ENCODE assay signal across 16 cellular contexts in genomic region chr17:45101546-45101882, GRCh38. TPM values are rescaled to one million over a fixed set of nuclear protein-coding genes. Genes with fewer than 3 reads are reported as not detected.
A peak's percentile ranks its signal among the peaks of the same experiment; 100 is the strongest.
DNase-seq lines count a peak whose midpoint lies in the region; ATAC-seq and TF ChIP-seq lines count a peak whose summit lies in the region.
"Had no signal": no experiment of that assay in that cellular context is flagged by ENCODE, and none has a peak within 500 bp of the region (broad histone marks: within the 10 kb centered on the region; RNA-seq: fewer than 3 reads in every experiment).

No MANE protein-coding gene starts in this region.

- H3K79me2 ChIP-seq in mammary epithelial cell (ENCODE audit: insufficient read depth, low read length) = peaks cover 19% of the 10 kb centered on the region

- in situ Hi-C loops in mammary epithelial cell (cut with MboI; ENCODE audit: low sequenced_read_pairs in 2 of 2) = loop anchor here in 1 of 2 donors (10.0 kb wide), 1 partner anchor 177 kb away; no protein-coding TSS in a partner anchor

- H3K9me3 ChIP-seq in mammary epithelial cell (replicated peaks; ENCODE audit: insufficient read depth, low read length) = no peaks in the 10 kb centered on the region
- no peaks in the 10 kb centered on the region for H3K9me3 ChIP-seq in thyroid gland
- no peaks in the 10 kb centered on the region for H3K9me3 ChIP-seq in BE2C
- H3K9me3 ChIP-seq: MG63 had no signal

- no peak overlapping the region for H3K9ac ChIP-seq in mammary epithelial cell (ENCODE audit: insufficient read depth, low read length)

- H3K4me1 Mint-ChIP-seq in activated T-cell treated with anti-CD3 and anti-CD28 coated beads, Interleukin-2, amount 50 U/mL, for 24 hours (ENCODE audit: low read depth) = no peaks in the 10 kb centered on the region
- peaks cover 2% of the 10 kb centered on the region for H3K4me1 Mint-ChIP-seq in activated T-cell treated with anti-CD3 and anti-CD28 coated beads, Interleukin-2, amount 50 U/mL, for 4 hours (ENCODE audit: low read depth)
- H3K4me1 Mint-ChIP-seq in mesothelial cell of epicardium = peaks cover 32% of the 10 kb centered on the region
- H3K4me1 Mint-ChIP-seq: activated naive CD4-positive, alpha-beta T cell treated with anti-CD3 and anti-CD28 coated beads, Interleukin-2, amount 10 ng/mL, durations not matched to agents 7 days and 5 days; neural crest cell had no signal

- TF ChIP-seq POLR2A in thyroid gland (IDR thresholded peaks at IDR 0.05) = no peak

- H3K4me1 ChIP-seq in mammary epithelial cell (ENCODE audit: insufficient read depth, low read length) (peaks cover 48% of the 10 kb centered on the region), thyroid gland (peaks cover 0 to 30% of the 10 kb centered on the region in 2 donors), BE2C (no peaks in the 10 kb centered on the region)

- intact Hi-C loops in mammary epithelial cell (cut with micrococcal nuclease) = no loop called here
- intact Hi-C loops in thyroid gland (cut with DNase I) = loop anchor here (5.0 kb wide), 1 partner anchor 179 kb away; no protein-coding TSS in a partner anchor

- H4K20me1 ChIP-seq in mammary epithelial cell (ENCODE audit: insufficient read depth, low read length) = no peaks in the 10 kb centered on the region

- H3K27me3 ChIP-seq in mammary epithelial cell (ENCODE audit: insufficient read depth, low read length) = no peaks in the 10 kb centered on the region
- no peaks in the 10 kb centered on the region for H3K27me3 ChIP-seq in thyroid gland
- H3K27me3 ChIP-seq in BE2C = no peaks in the 10 kb centered on the region
- H3K27me3 ChIP-seq: MG63 had no signal

- H3K9me3 Mint-ChIP-seq in activated T-cell treated with anti-CD3 and anti-CD28 coated beads, Interleukin-2, amount 50 U/mL, for 24 hours = no peaks in the 10 kb centered on the region
- no peaks in the 10 kb centered on the region for H3K9me3 Mint-ChIP-seq in activated T-cell treated with anti-CD3 and anti-CD28 coated beads, Interleukin-2, amount 50 U/mL, for 4 hours
- no peaks in the 10 kb centered on the region for H3K9me3 Mint-ChIP-seq in mesothelial cell of epicardium
- H3K9me3 Mint-ChIP-seq: activated CD4-positive, alpha-beta T cell treated with anti-CD3 and anti-CD28 coated beads, Interleukin-2, amount 10 ng/mL, durations not matched to agents 24 days and 14 days; activated naive CD4-positive, alpha-beta T cell treated with anti-CD3 and anti-CD28 coated beads, Interleukin-2, amount 10 ng/mL, durations not matched to agents 7 days and 5 days; neural crest cell had no signal

- BruUV-seq in mammary epithelial cell (replicated peaks; lab: Mats Ljungman, UMichigan) = no TSS peak

- H3K36me3 ChIP-seq in mammary epithelial cell (ENCODE audit: insufficient read depth, low read length) (peaks cover 42% of the 10 kb centered on the region), thyroid gland (peaks cover 71 to 74% of the 10 kb centered on the region in 2 donors), BE2C (peaks cover 89% of the 10 kb centered on the region)

- H3K4me3 ChIP-seq in mammary epithelial cell (replicated peaks in 1 of 3; ENCODE audit: insufficient read depth in 1 of 3, low read depth in 2 of 3, low read length in 3 of 3) (no peak overlapping the region), thyroid gland (replicated peaks in 1 of 3) (no peak overlapping the region), BE2C (ENCODE audit: low read depth, low read length) (no peak overlapping the region)
- H3K4me3 ChIP-seq: MG63 had no signal

- no peak overlapping the region for H2AFZ ChIP-seq in mammary epithelial cell (ENCODE audit: low read depth, low read length)

- TF ChIP-seq CTCF in mammary epithelial cell (conservative IDR thresholded peaks at IDR 0.05 in 1 of 2, IDR thresholded peaks at IDR 0.05 in 1 of 2; ENCODE audit: extremely low read depth in 1 of 2, insufficient read depth in 1 of 2, low read depth in 1 of 2, low read length in 2 of 2) (no peak), mesothelial cell of epicardium (IDR thresholded peaks at IDR 0.05; ENCODE audit: unreplicated experiment) (no peak), thyroid gland (IDR thresholded peaks at IDR 0.05) (no peak), BE2C (IDR thresholded peaks at IDR 0.05; ENCODE audit: low read depth, low read length) (no peak)

- no peak for DNase-seq in activated T-cell treated with anti-CD3 and anti-CD28 coated beads, Interleukin-2, amount 50 U/mL, for 24 hours
- no peak for DNase-seq in activated T-cell treated with anti-CD3 and anti-CD28 coated beads, Interleukin-2, amount 50 U/mL, for 4 hours
- DNase-seq in mammary epithelial cell (peak; percentile 62), mesothelial cell of epicardium (ENCODE audit: low spot score in 2 of 2, unreplicated experiment in 2 of 2) (no peak), thyroid gland (no peak), BE2C (no peak), kidney glomerular epithelial cell (lab: John Stamatoyannopoulos, UW) (no peak)
- DNase-seq: 8988T; activated CD4-positive, alpha-beta T cell treated with anti-CD3 and anti-CD28 coated beads, Interleukin-2, amount 10 ng/mL, durations not matched to agents 24 days and 14 days; activated naive CD4-positive, alpha-beta T cell treated with anti-CD3 and anti-CD28 coated beads, Interleukin-2, amount 10 ng/mL, durations not matched to agents 7 days and 5 days; MG63; NCI-H1930; retina; T1000 had no signal

- no peak overlapping the region for H3K4me3 Mint-ChIP-seq in activated T-cell treated with anti-CD3 and anti-CD28 coated beads, Interleukin-2, amount 50 U/mL, for 24 hours
- no peak overlapping the region for H3K4me3 Mint-ChIP-seq in activated T-cell treated with anti-CD3 and anti-CD28 coated beads, Interleukin-2, amount 50 U/mL, for 4 hours
- no peak overlapping the region for H3K4me3 Mint-ChIP-seq in mesothelial cell of epicardium
- H3K4me3 Mint-ChIP-seq: activated CD4-positive, alpha-beta T cell treated with anti-CD3 and anti-CD28 coated beads, Interleukin-2, amount 10 ng/mL, durations not matched to agents 24 days and 14 days; activated naive CD4-positive, alpha-beta T cell treated with anti-CD3 and anti-CD28 coated beads, Interleukin-2, amount 10 ng/mL, durations not matched to agents 7 days and 5 days; neural crest cell had no signal

- H3K27me3 Mint-ChIP-seq in activated T-cell treated with anti-CD3 and anti-CD28 coated beads, Interleukin-2, amount 50 U/mL, for 24 hours = no peaks in the 10 kb centered on the region
- H3K27me3 Mint-ChIP-seq in activated T-cell treated with anti-CD3 and anti-CD28 coated beads, Interleukin-2, amount 50 U/mL, for 4 hours (ENCODE audit: low read depth) = no peaks in the 10 kb centered on the region
- no peaks in the 10 kb centered on the region for H3K27me3 Mint-ChIP-seq in mesothelial cell of epicardium (ENCODE audit: low read depth)
- H3K27me3 Mint-ChIP-seq: activated CD4-positive, alpha-beta T cell treated with anti-CD3 and anti-CD28 coated beads, Interleukin-2, amount 10 ng/mL, durations not matched to agents 24 days and 14 days; activated naive CD4-positive, alpha-beta T cell treated with anti-CD3 and anti-CD28 coated beads, Interleukin-2, amount 10 ng/mL, durations not matched to agents 7 days and 5 days had no signal

- H3K4me2 ChIP-seq in mammary epithelial cell (ENCODE audit: insufficient read depth, low read depth, low read length) = peak overlapping the region; percentile 9

- peaks cover 91% of the 10 kb centered on the region for H3K36me3 Mint-ChIP-seq in activated T-cell treated with anti-CD3 and anti-CD28 coated beads, Interleukin-2, amount 50 U/mL, for 24 hours (ENCODE audit: low read depth)
- H3K36me3 Mint-ChIP-seq in activated T-cell treated with anti-CD3 and anti-CD28 coated beads, Interleukin-2, amount 50 U/mL, for 4 hours (ENCODE audit: insufficient read depth) = peaks cover 36% of the 10 kb centered on the region
- H3K36me3 Mint-ChIP-seq in mesothelial cell of epicardium = peaks cover 29% of the 10 kb centered on the region

- H3K27ac ChIP-seq in mammary epithelial cell (ENCODE audit: insufficient read depth, low read depth, low read length) (peak overlapping the region; percentile 61), thyroid gland (peak overlapping the region in 2 of 3 donors; percentile 21 to 63)

- dilution Hi-C loops in mammary epithelial cell (cut with HindIII; ENCODE audit: low sequenced_read_pairs) = no loop called here

- ATAC-seq in activated T-cell treated with anti-CD3 and anti-CD28 coated beads, Interleukin-2, amount 50 U/mL, for 4 hours = no peak
- no peak for ATAC-seq in GM18519 (IDR thresholded peaks at IDR 0.05; ENCODE audit: low FRiP score, unreplicated experiment)

- CTCF ChIA-PET in mammary epithelial cell (lab: Charles Lee; ENCODE audit: low non-redundant PET) = no interaction called here

- H3K27ac Mint-ChIP-seq in activated T-cell treated with anti-CD3 and anti-CD28 coated beads, Interleukin-2, amount 50 U/mL, for 24 hours = peak overlapping the region; percentile 81
- H3K27ac Mint-ChIP-seq in mesothelial cell of epicardium = peak overlapping the region; percentile 99
- H3K27ac Mint-ChIP-seq: activated CD4-positive, alpha-beta T cell treated with anti-CD3 and anti-CD28 coated beads, Interleukin-2, amount 10 ng/mL, durations not matched to agents 24 days and 14 days; activated naive CD4-positive, alpha-beta T cell treated with anti-CD3 and anti-CD28 coated beads, Interleukin-2, amount 10 ng/mL, durations not matched to agents 7 days and 5 days had no signal

- 7% methylated on average over 8 of the region's 9 CpGs for WGBS in mammary epithelial cell (ENCODE audit: low coverage, missing lambda C conversion rate)
- WGBS in thyroid gland, 2 donors = 78 to 89% methylated on average over 9 of the region's 9 CpGs

RNA-seq across cellular contexts. Expression of gene PLCD3, which starts 30.8 kb away (rescaled TPM):
- total RNA-seq in activated T-cell treated with anti-CD3 and anti-CD28 coated beads, Interleukin-2, amount 50 U/mL, for 4 hours = 1 to 10 TPM; 3.5 to 5.5 (median 3.5) TPM
- total RNA-seq in mammary epithelial cell (100 to 1,000 TPM in 1 of 2 donors, 10 to 100 TPM in 1; 79.4 to 185 TPM), mesothelial cell of epicardium (46.6 to 54.0 TPM (median 52.6 TPM) in 3 replicates), thyroid gland (10 to 100 TPM in 3 of 4 donors, 1 to 10 TPM in 1; 8.6 to 24.8 (median 16.9) TPM)
- polyA plus RNA-seq in mammary epithelial cell = 171 TPM
- polyA minus RNA-seq in mammary epithelial cell = 166 TPM
- 99.9 TPM for polyA plus RNA-seq in BE2C (2012; ENCODE audit: insufficient read depth, insufficient read length, low read depth)

RNA-seq across cellular contexts. Expression of gene ACBD4, which starts 34.0 kb away (rescaled TPM):
- 1 to 10 TPM; 4.5 to 5.7 (median 4.7) TPM for total RNA-seq in activated T-cell treated with anti-CD3 and anti-CD28 coated beads, Interleukin-2, amount 50 U/mL, for 4 hours
- total RNA-seq in mammary epithelial cell (1 to 10 TPM; 6.5 to 8.1 TPM), mesothelial cell of epicardium (17.0 to 17.4 TPM (median 17.4 TPM) in 3 replicates), thyroid gland (10 to 100 TPM; 16.7 to 20.4 (median 17.7) TPM)
- 3.1 TPM for polyA plus RNA-seq in mammary epithelial cell
- 3.4 TPM for polyA minus RNA-seq in mammary epithelial cell
- polyA plus RNA-seq in BE2C (2012; ENCODE audit: insufficient read depth, insufficient read length, low read depth) = 3.1 TPM

RNA-seq across cellular contexts. Expression of gene NMT1, which starts 40.4 kb away (rescaled TPM):
- total RNA-seq in activated T-cell treated with anti-CD3 and anti-CD28 coated beads, Interleukin-2, amount 50 U/mL, for 4 hours = 100 to 1,000 TPM; 228 to 255 (median 241) TPM
- total RNA-seq in mammary epithelial cell (100 to 1,000 TPM in 1 of 2 donors, 10 to 100 TPM in 1; 80.0 to 143 TPM), mesothelial cell of epicardium (80.6 to 86.1 TPM (median 80.9 TPM) in 3 replicates), thyroid gland (10 to 100 TPM; 71.7 to 98.9 (median 85.2) TPM)
- polyA plus RNA-seq in mammary epithelial cell = 55.9 TPM
- polyA minus RNA-seq in mammary epithelial cell = 170 TPM
- 327 TPM for polyA plus RNA-seq in BE2C (2012; ENCODE audit: insufficient read depth, insufficient read length, low read depth)

RNA-seq across cellular contexts. Expression of gene HEXIM1, which starts 46.8 kb away (rescaled TPM):
- 10 to 100 TPM; 49.6 to 60.8 (median 51.3) TPM for total RNA-seq in activated T-cell treated with anti-CD3 and anti-CD28 coated beads, Interleukin-2, amount 50 U/mL, for 4 hours
- total RNA-seq in mammary epithelial cell (10 to 100 TPM; 20.5 to 35.2 TPM), mesothelial cell of epicardium (38.2 to 40.6 TPM (median 38.8 TPM) in 3 replicates), thyroid gland (10 to 100 TPM; 15.6 to 33.5 (median 18.4) TPM)
- 16.7 TPM for polyA plus RNA-seq in mammary epithelial cell
- polyA minus RNA-seq in mammary epithelial cell = 12.4 TPM
- 61.7 TPM for polyA plus RNA-seq in BE2C (2012; ENCODE audit: insufficient read depth, insufficient read length, low read depth)

RNA-seq across cellular contexts. Expression of gene DCAKD, which starts 50.1 kb away (rescaled TPM):
- total RNA-seq in activated T-cell treated with anti-CD3 and anti-CD28 coated beads, Interleukin-2, amount 50 U/mL, for 4 hours = 10 to 100 TPM; 17.3 to 21.1 (median 19.1) TPM
- total RNA-seq in mammary epithelial cell (10 to 100 TPM; 35.4 to 68.0 TPM), mesothelial cell of epicardium (83.2 to 86.0 TPM (median 83.2 TPM) in 3 replicates), thyroid gland (100 to 1,000 TPM in 1 of 4 donors, 10 to 100 TPM in 3; 53.5 to 102 (median 72.9) TPM)
- polyA plus RNA-seq in mammary epithelial cell = 27.7 TPM
- polyA minus RNA-seq in mammary epithelial cell = 40.8 TPM
- polyA plus RNA-seq in BE2C (2012; ENCODE audit: insufficient read depth, insufficient read length, low read depth) = 42.5 TPM
